In the genomic region with DNA sequence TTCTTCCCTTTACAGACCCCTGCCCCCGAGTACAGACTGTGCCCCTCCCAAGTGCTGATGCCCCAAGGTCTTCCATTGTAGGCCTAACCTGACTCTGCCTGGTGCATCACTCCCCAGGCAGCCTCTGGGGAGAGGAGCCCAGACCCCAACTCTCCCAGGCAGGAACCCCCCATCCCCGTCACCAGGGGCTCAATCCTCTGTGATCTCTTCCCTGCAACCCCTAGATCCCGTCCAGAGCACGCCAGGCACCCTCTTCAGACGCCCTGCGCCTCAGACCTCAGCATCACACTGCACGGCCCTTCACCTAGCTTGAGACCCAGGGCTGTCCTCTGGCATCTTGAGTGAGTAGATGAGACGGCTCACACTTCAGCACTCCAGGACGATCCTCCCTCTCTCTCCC, we compare ENCODE assay signal across 11 cellular contexts. TPM values are rescaled to one million over a fixed set of nuclear protein-coding genes. Genes with fewer than 3 reads are reported as not detected.
DNase-seq lines count a peak whose midpoint lies in the region; ATAC-seq, FAIRE-seq and TF ChIP-seq lines count a peak whose summit lies in the region.
"Had no signal": no experiment of that assay in that cellular context is flagged by ENCODE, and none has a peak within 500 bp of the region (broad histone marks: within the 10 kb centered on the region; RNA-seq: fewer than 3 reads in every experiment).

No MANE protein-coding gene starts in this region.

- intact Hi-C loops in HepG2 (cut with micrococcal nuclease; ENCODE audit: unreplicated experiment) (no loop called here), right lobe of liver (cut with DNase I) (loop anchor here in 1 of 2 donors (10.0 kb wide), 1 partner anchor 86 kb away; a partner anchor contains a TSS)
- intact Hi-C loops in activated T-helper 1 cell treated with anti-CD3 and anti-CD28 coated beads, Interleukin-12 subunit alpha, Interleukin-12 subunit beta, Interleukin-2, Interleukin-4 antibody, amounts not matched to agents 30 ng/mL and 10 ng/mL and 1 ng/mL, durations not matched to agents 14 hours and 24 hours and 36 hours (cut with micrococcal nuclease), result loop anchor here (1.0 kb wide), 2 partner anchors 9 to 84 kb away; a partner anchor contains a TSS

- no peaks in the 10 kb centered on the region for H3K36me3 Mint-ChIP-seq in activated T-helper 1 cell treated with anti-CD3 and anti-CD28 coated beads, Interleukin-12 subunit alpha, Interleukin-12 subunit beta, Interleukin-2, Interleukin-4 antibody, amounts not matched to agents 30 ng/mL and 10 ng/mL and 1 ng/mL, durations not matched to agents 14 hours and 24 hours and 36 hours (ENCODE audit: low read depth)
- H3K36me3 Mint-ChIP-seq in memory B cell, result no peaks in the 10 kb centered on the region

- POLR2A ChIA-PET in HepG2 (lab: Yijun Ruan, JAX), result interaction anchor here (1.2 kb wide), 1 partner anchor 35 kb away, joined by 3 read pairs; no protein-coding TSS in a partner anchor

- DNase-seq in HepG2 (ENCODE audit: low spot score), result no peak
- no peak for DNase-seq in right lobe of liver
- DNase-seq in activated T-helper 1 cell treated with anti-CD3 and anti-CD28 coated beads, Interleukin-12 subunit alpha, Interleukin-12 subunit beta, Interleukin-2, Interleukin-4 antibody, amounts not matched to agents 30 ng/mL and 10 ng/mL and 1 ng/mL, durations not matched to agents 14 hours and 24 hours and 36 hours (ENCODE audit: low spot score), result no peak
- DNase-seq in memory B cell (ENCODE audit: low spot score in 2 of 2), result no peak
- no peak for DNase-seq in C1 segment of cervical spinal cord (lab: John Stamatoyannopoulos, UW)
- DNase-seq in hippocampal formation (lab: John Stamatoyannopoulos, UW), result no peak
- DNase-seq in GM19240 (ENCODE audit: insufficient read length, low spot score), result no peak

- H3K36me3 ChIP-seq in HepG2 (replicated peaks in 1 of 2; ENCODE audit: control insufficient read depth in 1 of 2, insufficient read depth in 2 of 2, low read length in 2 of 2) (no peaks in the 10 kb centered on the region), right lobe of liver (no peaks in the 10 kb centered on the region)
- H3K36me3 ChIP-seq: SJSA1, upper lobe of left lung had no signal

- no peak for TF ChIP-seq RAD21 in HepG2 (CRISPR knock-in tag; IDR thresholded peaks at IDR 0.05)

- in situ Hi-C loops in HepG2 (cut with HindIII; ENCODE audit: extremely low pct_ligation_motif_present, low pct_unique_long_range_greater_than_20kb), result no loop called here

- ATAC-seq in HepG2, result no peak; the same call in 2 of the 3 replicates
- ATAC-seq in right lobe of liver, result no peak
- ATAC-seq in memory B cell (ENCODE audit: low read depth), result no peak
- no peak for ATAC-seq in GM18909 (IDR thresholded peaks at IDR 0.05; ENCODE audit: poor library complexity, unreplicated experiment)

- H3K27ac ChIP-seq in HepG2 (ENCODE audit: extremely low read length, insufficient read depth, low read length) (no peak overlapping the region), right lobe of liver (no peak overlapping the region)
- H3K27ac ChIP-seq: SJSA1 had no signal

- FAIRE-seq in HepG2 (lab: Jason Lieb, UNC), result no peak
- FAIRE-seq: frontal cortex had no signal

- H3K9me3 ChIP-seq in HepG2 (ENCODE audit: low read length), result no peaks in the 10 kb centered on the region
- H3K9me3 ChIP-seq in right lobe of liver, result no peaks in the 10 kb centered on the region
- H3K9me3 ChIP-seq: SJSA1, upper lobe of left lung had no signal

- peak overlapping the region; percentile 70 for H3K4me2 ChIP-seq in HepG2 (ENCODE audit: low read depth, low read length)

- peak overlapping the region; percentile 82 for H3K4me3 Mint-ChIP-seq in activated T-helper 1 cell treated with anti-CD3 and anti-CD28 coated beads, Interleukin-12 subunit alpha, Interleukin-12 subunit beta, Interleukin-2, Interleukin-4 antibody, amounts not matched to agents 30 ng/mL and 10 ng/mL and 1 ng/mL, durations not matched to agents 14 hours and 24 hours and 36 hours
- peak overlapping the region; percentile 55 for H3K4me3 Mint-ChIP-seq in memory B cell

- H3K79me2 ChIP-seq in HepG2 (ENCODE audit: insufficient read depth, low read length), result no peaks in the 10 kb centered on the region

- peaks cover 55% of the 10 kb centered on the region for H3K4me1 ChIP-seq in HepG2 (ENCODE audit: insufficient read depth, low read length)
- H3K4me1 ChIP-seq in right lobe of liver, result peaks cover 0 to 5% (median 0%) of the 10 kb centered on the region in 4 donors

- no peaks in the 10 kb centered on the region for H4K20me1 ChIP-seq in HepG2 (ENCODE audit: insufficient read depth, low read length)

- H3K9me3 Mint-ChIP-seq in activated T-helper 1 cell treated with anti-CD3 and anti-CD28 coated beads, Interleukin-12 subunit alpha, Interleukin-12 subunit beta, Interleukin-2, Interleukin-4 antibody, amounts not matched to agents 30 ng/mL and 10 ng/mL and 1 ng/mL, durations not matched to agents 14 hours and 24 hours and 36 hours, result no peaks in the 10 kb centered on the region
- H3K9me3 Mint-ChIP-seq in memory B cell, result no peaks in the 10 kb centered on the region

- H3K27me3 ChIP-seq in HepG2 (ENCODE audit: control insufficient read depth in 1 of 2, insufficient read depth in 2 of 2, low read length in 2 of 2), result peaks cover 8 to 46% of the 10 kb centered on the region in 2 experiments; a peak in 3 of 5 replicates
- no peaks in the 10 kb centered on the region for H3K27me3 ChIP-seq in right lobe of liver
- H3K27me3 ChIP-seq: SJSA1, upper lobe of left lung had no signal

- peaks cover 9% of the 10 kb centered on the region for H3K27me3 Mint-ChIP-seq in activated T-helper 1 cell treated with anti-CD3 and anti-CD28 coated beads, Interleukin-12 subunit alpha, Interleukin-12 subunit beta, Interleukin-2, Interleukin-4 antibody, amounts not matched to agents 30 ng/mL and 10 ng/mL and 1 ng/mL, durations not matched to agents 14 hours and 24 hours and 36 hours (ENCODE audit: insufficient read depth)
- H3K27me3 Mint-ChIP-seq in memory B cell, result no peaks in the 10 kb centered on the region

- H2AFZ ChIP-seq in HepG2 (ENCODE audit: low read length), result no peak overlapping the region

- H3K9ac ChIP-seq in HepG2 (ENCODE audit: insufficient read depth, low read depth, low read length), result peak overlapping the region; percentile 45; the same call in 1 of the 2 replicates

- peak overlapping the region in 1 of 3 experiments; percentile 45; a peak in 1 of 6 replicates for H3K4me3 ChIP-seq in HepG2 (replicated peaks in 1 of 3; ENCODE audit: insufficient read depth in 1 of 3, low read depth in 2 of 3, low read length in 3 of 3)
- H3K4me3 ChIP-seq in right lobe of liver, result no peak overlapping the region
- H3K4me3 ChIP-seq: SJSA1, upper lobe of left lung had no signal

- peak overlapping the region; percentile 99 for H3K27ac Mint-ChIP-seq in activated T-helper 1 cell treated with anti-CD3 and anti-CD28 coated beads, Interleukin-12 subunit alpha, Interleukin-12 subunit beta, Interleukin-2, Interleukin-4 antibody, amounts not matched to agents 30 ng/mL and 10 ng/mL and 1 ng/mL, durations not matched to agents 14 hours and 24 hours and 36 hours
- peak overlapping the region; percentile 93 for H3K27ac Mint-ChIP-seq in memory B cell

- TF ChIP-seq EP300 in HepG2 (IDR thresholded peaks at IDR 0.05; ENCODE audit: low read depth in 2 of 2, low read length in 2 of 2) (no peak), HepG2 (CRISPR knock-in tag; IDR thresholded peaks at IDR 0.05; ENCODE audit: borderline replicate concordance) (no peak)

- peaks cover 44% of the 10 kb centered on the region for H3K4me1 Mint-ChIP-seq in activated T-helper 1 cell treated with anti-CD3 and anti-CD28 coated beads, Interleukin-12 subunit alpha, Interleukin-12 subunit beta, Interleukin-2, Interleukin-4 antibody, amounts not matched to agents 30 ng/mL and 10 ng/mL and 1 ng/mL, durations not matched to agents 14 hours and 24 hours and 36 hours (ENCODE audit: low read depth)
- H3K4me1 Mint-ChIP-seq in memory B cell, result peaks cover 19% of the 10 kb centered on the region

- CTCF ChIA-PET in HepG2 (lab: Yijun Ruan, JAX; ENCODE audit: low intra/inter-chr PET ratio, low total read pairs), result no interaction called here

- no peak for TF ChIP-seq POLR2A in HepG2 (IDR thresholded peaks at IDR 0.05; ENCODE audit: insufficient read depth in 1 of 2, low read depth in 2 of 2, low read length in 2 of 2)
- no peak for TF ChIP-seq POLR2A in right lobe of liver (IDR thresholded peaks at IDR 0.05)

- no TSS peak for BruUV-seq in HepG2 (replicated peaks; lab: Mats Ljungman, UMichigan)

- TF ChIP-seq CTCF in HepG2 (CRISPR knock-in tag; IDR thresholded peaks at IDR 0.05) (no peak), right lobe of liver (IDR thresholded peaks at IDR 0.05) (no peak)

- 28% methylated on average over 9 of the region's 9 CpGs for WGBS in HepG2 (ENCODE audit: low lambda C conversion rate)
- WGBS in right lobe of liver (ENCODE audit: insufficient coverage, low coverage, low lambda C conversion rate, missing lambda C conversion rate), result 61% methylated on average over 3 of the region's 9 CpGs

RNA-seq across cellular contexts. Expression of a gene that starts 6.4 kb away (rescaled TPM):
- total RNA-seq in HepG2 (2016; rRNA removed; fragmentation: Illumina TruSeq; extraction: Trizol) (4.5 and 5.6 TPM in 2 replicates), right lobe of liver (10 to 100 TPM in 5 of 6 experiments, 1 to 10 TPM in 1; 6.6 to 72.9 (median 16.6) TPM)
- 1.2 and 1.5 TPM in 2 replicates for total RNA-seq in HepG2 (2016; cell fraction: cytosol; rRNA removed; fragmentation: Illumina TruSeq; extraction: Trizol; ENCODE audit: low read depth)
- 3.9 and 5.3 TPM in 2 replicates for total RNA-seq in HepG2 (2016; cell fraction: insoluble cytoplasmic fraction; rRNA removed; fragmentation: Illumina TruSeq; extraction: Trizol)
- total RNA-seq in HepG2 (2016; cell fraction: membrane; rRNA removed; fragmentation: Illumina TruSeq; extraction: Trizol), result 6.1 and 7.2 TPM in 2 replicates
- 12.2 and 14.1 TPM in 2 replicates for total RNA-seq in HepG2 (2016; cell fraction: nucleus; rRNA removed; fragmentation: Illumina TruSeq; extraction: Trizol)
- polyA plus RNA-seq in HepG2 (2011; rRNA removed), result 4.1 and 6.0 TPM in 2 replicates
- polyA plus RNA-seq in HepG2 (2011; cell fraction: cytosol; rRNA removed), result 3.2 TPM in 2 replicates
- polyA plus RNA-seq in HepG2 (2011; cell fraction: nucleus; rRNA removed), result 15.1 and 28.0 TPM in 2 replicates
- polyA plus RNA-seq in HepG2 (2012), result 8.0 and 12.9 TPM in 2 replicates
- polyA plus RNA-seq in HepG2 (2016; cell fraction: cytosol; fragmentation: Illumina TruSeq; extraction: Trizol; ENCODE audit: low read depth), result 7.1 and 8.0 TPM in 2 replicates
- polyA plus RNA-seq in HepG2 (2016; cell fraction: insoluble cytoplasmic fraction; fragmentation: Illumina TruSeq; extraction: Trizol; ENCODE audit: low read depth), result 24.2 and 37.9 TPM in 2 replicates
- polyA plus RNA-seq in HepG2 (2016; cell fraction: membrane; fragmentation: Illumina TruSeq; extraction: Trizol; ENCODE audit: low read depth), result 26.2 and 30.0 TPM in 2 replicates
- polyA plus RNA-seq in HepG2 (2016; cell fraction: nucleus; fragmentation: Illumina TruSeq; extraction: Trizol; ENCODE audit: insufficient read depth, low read depth), result 86.2 and 90.3 TPM in 2 replicates
- polyA minus RNA-seq in HepG2 (2011; rRNA and poly(A)+ RNA removed; ENCODE audit: low replicate concordance), result 0.91 and 8.0 TPM in 2 replicates
- polyA minus RNA-seq in HepG2 (2011; cell fraction: cytosol; rRNA and poly(A)+ RNA removed), result 7.8 and 10.3 TPM in 2 replicates
- polyA minus RNA-seq in HepG2 (2011; cell fraction: nucleus; rRNA and poly(A)+ RNA removed), result 5.7 and 14.2 TPM in 2 replicates
- 42.8 and 43.0 TPM in 2 replicates for total RNA-seq in activated T-helper 1 cell treated with anti-CD3 and anti-CD28 coated beads, Interleukin-12 subunit alpha, Interleukin-12 subunit beta, Interleukin-2, Interleukin-4 antibody, amounts not matched to agents 30 ng/mL and 10 ng/mL and 1 ng/mL, durations not matched to agents 14 hours and 24 hours and 36 hours

RNA-seq across cellular contexts. Expression of a gene that starts 20.0 kb away (rescaled TPM):
- total RNA-seq in HepG2 (2016; rRNA removed; fragmentation: Illumina TruSeq; extraction: Trizol) (3.8 and 5.3 TPM in 2 replicates), right lobe of liver (not detected)
- 9.0 and 9.4 TPM in 2 replicates for total RNA-seq in HepG2 (2016; cell fraction: cytosol; rRNA removed; fragmentation: Illumina TruSeq; extraction: Trizol; ENCODE audit: low read depth)
- 3.9 and 5.8 TPM in 2 replicates for total RNA-seq in HepG2 (2016; cell fraction: insoluble cytoplasmic fraction; rRNA removed; fragmentation: Illumina TruSeq; extraction: Trizol)
- total RNA-seq in HepG2 (2016; cell fraction: membrane; rRNA removed; fragmentation: Illumina TruSeq; extraction: Trizol), result 14.7 TPM in 2 replicates
- 3.5 and 4.5 TPM in 2 replicates for total RNA-seq in HepG2 (2016; cell fraction: nucleus; rRNA removed; fragmentation: Illumina TruSeq; extraction: Trizol)
- polyA plus RNA-seq in HepG2 (2011; rRNA removed), result 7.8 and 9.2 TPM in 2 replicates
- 6.4 and 8.0 TPM in 2 replicates for polyA plus RNA-seq in HepG2 (2011; cell fraction: cytosol; rRNA removed)
- polyA plus RNA-seq in HepG2 (2011; cell fraction: nucleus; rRNA removed), result 11.6 and 14.0 TPM in 2 replicates
- 6.1 and 6.7 TPM in 2 replicates for polyA plus RNA-seq in HepG2 (2012)
- polyA plus RNA-seq in HepG2 (2016; cell fraction: cytosol; fragmentation: Illumina TruSeq; extraction: Trizol; ENCODE audit: low read depth), result 19.5 and 20.0 TPM in 2 replicates
- polyA plus RNA-seq in HepG2 (2016; cell fraction: insoluble cytoplasmic fraction; fragmentation: Illumina TruSeq; extraction: Trizol; ENCODE audit: low read depth), result 6.3 and 6.4 TPM in 2 replicates
- 24.8 and 25.5 TPM in 2 replicates for polyA plus RNA-seq in HepG2 (2016; cell fraction: membrane; fragmentation: Illumina TruSeq; extraction: Trizol; ENCODE audit: low read depth)
- polyA plus RNA-seq in HepG2 (2016; cell fraction: nucleus; fragmentation: Illumina TruSeq; extraction: Trizol; ENCODE audit: insufficient read depth, low read depth), result 14.2 and 15.5 TPM in 2 replicates
- polyA minus RNA-seq in HepG2 (2011; rRNA and poly(A)+ RNA removed; ENCODE audit: low replicate concordance), result 11.3 TPM in 1 of 2 replicates, not detected in the other
- polyA minus RNA-seq in HepG2 (2011; cell fraction: cytosol; rRNA and poly(A)+ RNA removed), result 4.0 and 5.3 TPM in 2 replicates
- 3.1 and 6.0 TPM in 2 replicates for polyA minus RNA-seq in HepG2 (2011; cell fraction: nucleus; rRNA and poly(A)+ RNA removed)
- 5.1 and 5.4 TPM in 2 replicates for total RNA-seq in activated T-helper 1 cell treated with anti-CD3 and anti-CD28 coated beads, Interleukin-12 subunit alpha, Interleukin-12 subunit beta, Interleukin-2, Interleukin-4 antibody, amounts not matched to agents 30 ng/mL and 10 ng/mL and 1 ng/mL, durations not matched to agents 14 hours and 24 hours and 36 hours
